In the genomic region with DNA sequence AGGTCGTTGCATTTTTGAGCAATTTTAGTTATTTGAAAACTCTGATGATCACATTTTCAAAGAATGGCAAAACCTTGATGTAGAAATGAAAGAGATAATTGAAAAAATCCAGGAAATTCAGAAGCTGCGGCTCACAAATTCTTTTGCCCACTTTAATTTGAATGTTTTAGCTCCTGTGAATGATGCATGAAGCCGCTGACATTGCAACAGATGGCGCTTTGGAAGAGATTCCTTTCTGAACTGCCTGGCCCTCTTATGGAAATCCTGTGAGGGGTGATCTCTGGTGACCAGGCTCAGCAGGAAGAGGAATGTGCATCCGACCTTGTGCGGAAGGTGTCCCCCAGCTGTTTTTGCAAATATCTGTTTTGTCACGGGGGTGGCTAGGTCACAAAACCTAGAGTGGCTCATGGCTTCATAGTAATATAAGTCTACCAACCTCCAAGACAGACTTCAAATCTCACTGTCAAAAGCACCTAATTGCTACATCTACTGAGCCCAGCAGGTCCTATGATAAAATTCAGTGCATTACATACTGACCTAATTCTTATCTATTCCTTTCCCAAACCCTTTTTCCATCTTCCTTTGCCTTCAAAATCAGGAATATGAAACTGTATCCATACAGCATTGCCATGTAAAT, we compare ENCODE assay signal across 13 cellular contexts.
DNase-seq lines count a peak whose midpoint lies in the region; ATAC-seq and TF ChIP-seq lines count a peak whose summit lies in the region.
"Had no signal": no experiment of that assay in that cellular context is flagged by ENCODE, and none has a peak within 500 bp of the region (broad histone marks: within the 10 kb centered on the region; RNA-seq: fewer than 3 reads in every experiment).

No MANE protein-coding gene starts in this region.

- no peaks in the 10 kb centered on the region for H3K27me3 ChIP-seq in HUES48 (ENCODE audit: control insufficient read depth, insufficient read depth, low read length)
- H3K27me3 ChIP-seq: gastrocnemius medialis, tibial nerve had no signal

- ATAC-seq in GM18519 (IDR thresholded peaks at IDR 0.05; ENCODE audit: low FRiP score, unreplicated experiment), result no peak
- ATAC-seq: gastrocnemius medialis had no signal

- H3K27ac ChIP-seq in HUES48 (ENCODE audit: low read depth, low read length), result no peak overlapping the region
- H3K27ac ChIP-seq: gastrocnemius medialis, tibial nerve, VCaP had no signal

- no peak for TF ChIP-seq CTCF in AG10803 (conservative IDR thresholded peaks at IDR 0.05; ENCODE audit: low read length)

- no peaks in the 10 kb centered on the region for H3K9me3 ChIP-seq in HUES48 (ENCODE audit: control insufficient read depth, insufficient read depth, low read length)
- H3K9me3 ChIP-seq: Caco-2, gastrocnemius medialis, tibial nerve had no signal

- DNase-seq in AG10803 (ENCODE audit: low read depth), result peak; percentile 91
- peak; percentile 69 for DNase-seq in astrocyte of the hippocampus (ENCODE audit: low read depth, low spot score)
- DNase-seq in left kidney (ENCODE audit: low read depth, low spot score), result peak; percentile 44
- no peak for DNase-seq in SKM-1 treated with dmso at 0.1 percent for 144 hours (lab: John Stamatoyannopoulos, UW; ENCODE audit: unreplicated experiment)
- no peak for DNase-seq in NCI-H2227 treated with DMSO at 0.1 percent for 48 hours (lab: John Stamatoyannopoulos, UW)
- DNase-seq in ecto neural progenitor cell (ENCODE audit: low spot score), result no peak
- DNase-seq: Caco-2, cerebellar nuclear complex, gastrocnemius medialis had no signal

- peak overlapping the region; percentile 6 for H3K9ac ChIP-seq in HUES48 (ENCODE audit: low read depth, low read length)

- H3K4me3 ChIP-seq in AG10803 (ENCODE audit: low read length), result no peak overlapping the region
- H3K4me3 ChIP-seq in HUES48 (ENCODE audit: low read depth, low read length), result no peak overlapping the region
- H3K4me3 ChIP-seq: gastrocnemius medialis, tibial nerve had no signal

- H3K36me3 ChIP-seq in HUES48 (ENCODE audit: control insufficient read depth, insufficient read depth, low read length), result no peaks in the 10 kb centered on the region
- H3K36me3 ChIP-seq: gastrocnemius medialis, tibial nerve had no signal

- peaks cover 16% of the 10 kb centered on the region for H3K4me1 ChIP-seq in HUES48 (ENCODE audit: control insufficient read depth, insufficient read depth, low read length)
- H3K4me1 ChIP-seq: gastrocnemius medialis had no signal

Comparison
In these comparisons a context has a peak if more than half of its experiments do, and no peak if none do; other contexts are left out.
1. DNase-seq: peak in AG10803 (single experiment), astrocyte of the hippocampus (single experiment) and left kidney (single experiment); none in SKM-1 treated with dmso at 0.1 percent for 144 hours (single experiment), NCI-H2227 treated with DMSO at 0.1 percent for 48 hours (single experiment) and ecto neural progenitor cell (single experiment).